In the genomic region with DNA sequence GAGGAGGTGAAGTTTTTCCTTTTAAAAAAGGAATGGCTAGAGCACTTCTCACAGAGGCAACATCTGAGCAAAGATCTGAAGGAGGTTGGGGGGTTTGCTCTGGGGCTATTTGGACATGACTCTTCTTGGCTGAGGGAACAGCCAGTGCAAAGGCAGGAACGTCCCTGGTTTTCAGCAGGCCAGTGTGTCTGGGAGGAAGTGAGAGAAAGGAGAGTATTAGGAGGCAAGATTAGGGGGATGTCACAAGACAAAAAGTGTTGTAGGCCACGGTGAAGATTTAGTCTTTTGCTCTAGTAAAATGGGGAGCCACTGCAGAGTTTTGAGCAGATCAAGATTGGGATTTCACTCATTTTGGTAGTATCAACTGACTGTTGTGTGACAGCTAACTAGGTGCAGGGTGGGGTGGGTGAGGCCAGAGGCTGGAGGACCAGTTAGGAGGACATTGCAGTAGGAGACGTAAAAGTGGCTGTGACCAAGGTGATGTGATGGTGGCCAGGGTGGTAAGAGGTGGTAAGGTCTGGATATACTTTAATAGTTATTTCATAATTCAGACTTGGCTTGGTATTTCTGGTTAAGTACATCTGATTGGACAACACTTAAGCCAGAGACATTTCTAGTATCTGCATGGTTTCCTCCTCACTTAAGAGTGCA, we compare ENCODE assay signal across 2 cellular contexts.
TF ChIP-seq lines count a peak whose summit lies in the region.

No MANE protein-coding gene starts in this region.

TF ChIP-seq in GM23338, 12 proteins besides CTCF, POLR2A, EP300 and RAD21 (continues in another document):
- TF ChIP-seq ZNF462 (CRISPR knock-in tag; IDR thresholded peaks at IDR 0.05) (no peak), POLR2AphosphoS5 (IDR thresholded peaks at IDR 0.05; ENCODE audit: low read depth) (no peak), NANOG (IDR thresholded peaks at IDR 0.05; ENCODE audit: borderline replicate concordance) (no peak), EZH2 (IDR thresholded peaks at IDR 0.05; ENCODE audit: low read depth, unreplicated experiment) (no peak), STAT1 (IDR thresholded peaks at IDR 0.05; ENCODE audit: unreplicated experiment) (no peak), CREB1 (CRISPR knock-in tag; IDR thresholded peaks at IDR 0.05; ENCODE audit: low read depth) (no peak), ZNF331 (CRISPR knock-in tag; IDR thresholded peaks at IDR 0.05; ENCODE audit: low read depth) (no peak)
- TF ChIP-seq, protein P1, sequence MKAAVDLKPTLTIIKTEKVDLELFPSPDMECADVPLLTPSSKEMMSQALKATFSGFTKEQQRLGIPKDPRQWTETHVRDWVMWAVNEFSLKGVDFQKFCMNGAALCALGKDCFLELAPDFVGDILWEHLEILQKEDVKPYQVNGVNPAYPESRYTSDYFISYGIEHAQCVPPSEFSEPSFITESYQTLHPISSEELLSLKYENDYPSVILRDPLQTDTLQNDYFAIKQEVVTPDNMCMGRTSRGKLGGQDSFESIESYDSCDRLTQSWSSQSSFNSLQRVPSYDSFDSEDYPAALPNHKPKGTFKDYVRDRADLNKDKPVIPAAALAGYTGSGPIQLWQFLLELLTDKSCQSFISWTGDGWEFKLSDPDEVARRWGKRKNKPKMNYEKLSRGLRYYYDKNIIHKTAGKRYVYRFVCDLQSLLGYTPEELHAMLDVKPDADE (IDR thresholded peaks at IDR 0.05): no peak

TF ChIP-seq in H1, 55 proteins besides CTCF, POLR2A, EP300 and RAD21:
- TF ChIP-seq USF2 (IDR thresholded peaks at IDR 0.05; ENCODE audit: low read length): no peak
- no peak for TF ChIP-seq SIRT6 (IDR thresholded peaks at IDR 0.05; ENCODE audit: low read length)
- no peak for TF ChIP-seq NANOG (IDR thresholded peaks at IDR 0.05; ENCODE audit: insufficient read depth, low read depth, low read length, poor library complexity, severe bottlenecking)
- TF ChIP-seq ASH2L (IDR thresholded peaks at IDR 0.05; ENCODE audit: low read length): no peak
- no peak for TF ChIP-seq KDM5A (IDR thresholded peaks at IDR 0.05; ENCODE audit: low read length)
- TF ChIP-seq KDM1A (IDR thresholded peaks at IDR 0.05; ENCODE audit: borderline replicate concordance, low read length): no peak
- no peak for TF ChIP-seq CBX8 (IDR thresholded peaks at IDR 0.05; ENCODE audit: borderline replicate concordance, low read depth, low read length)
- TF ChIP-seq EZH2 (IDR thresholded peaks at IDR 0.05; ENCODE audit: low read depth, low read length, severe bottlenecking): no peak
- no peak for TF ChIP-seq ZNF274 (IDR thresholded peaks at IDR 0.05; ENCODE audit: borderline replicate concordance, extremely low read depth, low read length)
- no peak for TF ChIP-seq POU5F1 (IDR thresholded peaks at IDR 0.05; ENCODE audit: low read depth, low read length)
- no peak for TF ChIP-seq CHD7 (IDR thresholded peaks at IDR 0.05; ENCODE audit: insufficient replicate concordance, low read length)
- TF ChIP-seq JUN (IDR thresholded peaks at IDR 0.05; ENCODE audit: low read depth, low read length): no peak
TF ChIP-seq in H1: peak in this region for 0.
